ENCODE assay signal across 26 cellular contexts in the genomic region with DNA sequence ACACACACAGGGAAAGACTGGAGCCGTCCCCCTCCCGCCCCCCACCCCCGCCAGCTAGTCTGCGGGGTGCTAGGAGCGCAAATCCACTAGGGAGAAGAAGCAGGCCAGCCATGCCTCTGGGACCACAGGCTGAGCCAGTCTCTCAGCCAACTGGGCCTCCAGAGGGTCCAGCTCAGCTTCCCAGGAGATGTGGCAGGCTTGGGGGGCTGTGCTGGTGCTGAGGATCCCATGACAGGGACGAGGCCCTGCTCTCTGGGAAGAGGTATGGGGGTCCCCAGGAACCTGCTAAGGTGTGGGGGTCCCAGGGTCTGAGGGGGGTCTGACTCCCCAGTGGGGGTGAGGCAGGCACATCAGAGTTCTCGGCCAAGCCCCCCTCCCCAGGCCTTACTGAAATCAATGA.
A peak's percentile ranks its signal among the peaks of the same experiment; 100 is the strongest.
DNase-seq lines count a peak whose midpoint lies in the region; ATAC-seq and TF ChIP-seq lines count a peak whose summit lies in the region.
"Had no signal": no experiment of that assay in that cellular context is flagged by ENCODE, and none has a peak within 500 bp of the region (broad histone marks: within the 10 kb centered on the region; RNA-seq: fewer than 3 reads in every experiment).

No MANE protein-coding gene starts in this region.

- H3K27ac ChIP-seq in H9 (ENCODE audit: insufficient read length, low read depth, low read length) = no peak overlapping the region
- peak overlapping the region; percentile 44; the same call in 1 of the 2 replicates for H3K27ac ChIP-seq in SK-N-MC
- H3K27ac ChIP-seq in iPS-20b (ENCODE audit: low read length) = peak overlapping the region; percentile 39
- H3K27ac ChIP-seq in gastrocnemius medialis = peak overlapping the region; percentile 81 to 87 (median 85)
- no peak overlapping the region for H3K27ac ChIP-seq in CD8-positive, alpha-beta T cell (ENCODE audit: low read depth, low read length)
- H3K27ac ChIP-seq: pancreas, right lobe of liver, upper lobe of right lung had no signal

- H3K9ac ChIP-seq in H9 (ENCODE audit: extremely low read depth, insufficient read length, low read length) (no peak overlapping the region), SK-N-MC (ENCODE audit: insufficient read length) (no peak overlapping the region), iPS-20b (ENCODE audit: low read depth, low read length) (peak overlapping the region; percentile 67; the same call in 1 of the 2 replicates)

- H3K36me3 ChIP-seq in SK-N-MC (ENCODE audit: insufficient read depth, low read length) (peaks cover 12% of the 10 kb centered on the region; the same call in 1 of the 2 replicates), iPS-20b (ENCODE audit: insufficient read depth, low read depth, low read length) (peaks cover 25% of the 10 kb centered on the region), gastrocnemius medialis (peaks cover 0 to 15% of the 10 kb centered on the region in 2 donors)
- peaks cover 17% of the 10 kb centered on the region for H3K36me3 ChIP-seq in CD8-positive, alpha-beta T cell (ENCODE audit: insufficient read depth, low read length)

- intact Hi-C loops in gastrocnemius medialis (cut with DNase I; ENCODE audit: low total_unique reads) = loop anchor here (1.0 to 2.0 kb wide), 4 partner anchors 19 to 65 kb away; no protein-coding TSS in a partner anchor
- intact Hi-C loops in CD8-positive, alpha-beta T cell (cut with DNase I, micrococcal nuclease) = no loop called here

- no peak overlapping the region for H4K91ac ChIP-seq in H9 (ENCODE audit: insufficient read length, low read depth, low read length)

- no peak for TF ChIP-seq CTCF in H9 (conservative IDR thresholded peaks at IDR 0.05)
- no peak for TF ChIP-seq CTCF in gastrocnemius medialis (IDR thresholded peaks at IDR 0.05 in 4 of 5, conservative IDR thresholded peaks at IDR 0.05 in 1 of 5)
- no peak for TF ChIP-seq CTCF in CD8-positive, alpha-beta T cell (IDR thresholded peaks at IDR 0.05)

- H3K4me1 Mint-ChIP-seq in H9 = peaks cover 28 to 33% of the 10 kb centered on the region in 2 experiments
- peaks cover 5% of the 10 kb centered on the region for H3K4me1 Mint-ChIP-seq in CD8-positive, alpha-beta T cell (ENCODE audit: low read depth)

- no peak overlapping the region for H3K4me2 ChIP-seq in H9 (ENCODE audit: insufficient read depth, insufficient read length, low read length)

- DNase-seq in H9 = no peak
- DNase-seq in SK-N-MC (ENCODE audit: low read depth, low spot score) = no peak
- no peak for DNase-seq in gastrocnemius medialis
- DNase-seq in CD8-positive, alpha-beta T cell = no peak
- no peak for DNase-seq in AG08396 (ENCODE audit: low spot score)
- no peak for DNase-seq in NCI-H446 treated with DMSO at 0.1 percent for 48 hours (lab: John Stamatoyannopoulos, UW)
- DNase-seq: activated CD4-positive, alpha-beta T cell treated with anti-CD3 and anti-CD28 coated beads for 4 hours; activated CD8-positive, alpha-beta memory T cell treated with anti-CD3 and anti-CD28 coated beads for 24 hours; activated effector memory CD4-positive, alpha-beta T cell treated with anti-CD3 and anti-CD28 coated beads, Interleukin-2, amount 50 U/mL, for 16 hours; CD8-positive, alpha-beta memory T cell; effector CD4-positive, alpha-beta T cell; erythroblast; HFFc6; immature natural killer cell; left colon; midbrain; naive thymus-derived CD8-positive, alpha-beta T cell; NCI-H1694; pancreas; stimulated activated CD4-positive, alpha-beta T cell treated with anti-CD3 and anti-CD28 coated beads, Interleukin-4, amount 100 ng/mL, for 4 hours; stimulated activated naive B cell treated with anti-CD40 and anti-IgM and Interleukin-4, amounts not matched to agents 10 μg/mL and 1 μg/mL and 100 μg/mL, for 72 hours; upper lobe of right lung had no signal

- peak overlapping the region; percentile 27 to 57; a peak in 3 of 5 replicates for H3K4me3 Mint-ChIP-seq in H9
- H3K4me3 Mint-ChIP-seq in CD8-positive, alpha-beta T cell = no peak overlapping the region
- H3K4me3 Mint-ChIP-seq: CD8-positive, alpha-beta memory T cell; HFFc6; immature natural killer cell; naive thymus-derived CD8-positive, alpha-beta T cell; stimulated activated naive B cell treated with anti-CD40 and anti-IgM and Interleukin-4, amounts not matched to agents 10 μg/mL and 1 μg/mL and 100 μg/mL, for 72 hours; T-helper 2 cell treated with Interferon-gamma antibody and Interleukin-4, amounts not matched to agents 5 μg/mL and 100 μg/mL, for 36 hours had no signal

- POLR2A ChIA-PET in CD8-positive, alpha-beta T cell (lab: Charles Lee) = no interaction called here

- peaks cover 4% of the 10 kb centered on the region for H4K20me1 ChIP-seq in H9 (ENCODE audit: control insufficient read depth, insufficient read depth, insufficient read length)

- peaks cover 1% of the 10 kb centered on the region for H3K27me3 Mint-ChIP-seq in H9 (ENCODE audit: low read depth)
- no peaks in the 10 kb centered on the region for H3K27me3 Mint-ChIP-seq in CD8-positive, alpha-beta T cell (ENCODE audit: low read depth)
- H3K27me3 Mint-ChIP-seq: CD8-positive, alpha-beta memory T cell; naive thymus-derived CD8-positive, alpha-beta T cell; stimulated activated naive B cell treated with anti-CD40 and anti-IgM and Interleukin-4, amounts not matched to agents 10 μg/mL and 1 μg/mL and 100 μg/mL, for 72 hours had no signal

- no peak overlapping the region for H2AFZ ChIP-seq in H9 (ENCODE audit: low read length)

- H3K79me2 ChIP-seq in H9 (ENCODE audit: insufficient read depth, low read length) = no peaks in the 10 kb centered on the region

- H3K27me3 ChIP-seq in H9 (ENCODE audit: insufficient read depth, low read length) (no peaks in the 10 kb centered on the region), iPS-20b (ENCODE audit: insufficient read depth, low read length) (peaks cover 4% of the 10 kb centered on the region), gastrocnemius medialis (no peaks in the 10 kb centered on the region)
- no peaks in the 10 kb centered on the region for H3K27me3 ChIP-seq in CD8-positive, alpha-beta T cell (ENCODE audit: insufficient read depth, low read length)
- H3K27me3 ChIP-seq: pancreas, right lobe of liver, upper lobe of right lung had no signal

- no peak overlapping the region for H2BK5ac ChIP-seq in H9 (ENCODE audit: insufficient read length, low read length)

- H2BK120ac ChIP-seq in H9 (ENCODE audit: low read depth, low read length, poor library complexity, severe bottlenecking) = no peak overlapping the region

- H3K4me3 ChIP-seq in SK-N-MC = no peak overlapping the region
- H3K4me3 ChIP-seq in iPS-20b (ENCODE audit: low read length) = peak overlapping the region; percentile 39; the same call in 1 of the 2 replicates
- H3K4me3 ChIP-seq in gastrocnemius medialis = no peak overlapping the region
- no peak overlapping the region for H3K4me3 ChIP-seq in CD8-positive, alpha-beta T cell (ENCODE audit: low read depth, low read length)
- H3K4me3 ChIP-seq: pancreas, right lobe of liver, upper lobe of right lung had no signal

- H2AK5ac ChIP-seq in H9 (ENCODE audit: insufficient read length, low read length) = no peak overlapping the region

- H2BK12ac ChIP-seq in H9 (ENCODE audit: insufficient read length, low read depth, low read length) = no peak overlapping the region

- H3K27ac Mint-ChIP-seq in H9 = peak overlapping the region in 2 of 3 experiments; percentile 34 to 79; a peak in 3 of 7 replicates
- no peak overlapping the region for H3K27ac Mint-ChIP-seq in CD8-positive, alpha-beta T cell
- H3K27ac Mint-ChIP-seq: HFFc6; stimulated activated naive B cell treated with anti-CD40 and anti-IgM and Interleukin-4, amounts not matched to agents 10 μg/mL and 1 μg/mL and 100 μg/mL, for 72 hours; T-helper 2 cell treated with Interferon-gamma antibody and Interleukin-4, amounts not matched to agents 5 μg/mL and 100 μg/mL, for 36 hours had no signal

- H3K9me3 ChIP-seq in H9 (ENCODE audit: control insufficient read depth, low read depth, low read length) = no peaks in the 10 kb centered on the region
- H3K9me3 ChIP-seq in SK-N-MC (ENCODE audit: low read depth, low read length) = no peaks in the 10 kb centered on the region
- H3K9me3 ChIP-seq in iPS-20b (ENCODE audit: insufficient read depth, low read depth, low read length) = no peaks in the 10 kb centered on the region
- H3K9me3 ChIP-seq in gastrocnemius medialis = no peaks in the 10 kb centered on the region
- no peaks in the 10 kb centered on the region for H3K9me3 ChIP-seq in CD8-positive, alpha-beta T cell (ENCODE audit: low read length)
- H3K9me3 ChIP-seq: pancreas, right lobe of liver, upper lobe of right lung had no signal

- no peak overlapping the region for H4K8ac ChIP-seq in H9 (replicated peaks; ENCODE audit: insufficient read length, low read depth, low read length)

- 0 out of 2 replicates have a peak, but pooled peaks cover 7% of the 10 kb centered on the region for H3K4me1 ChIP-seq in H9 (ENCODE audit: insufficient read depth, low read length)
- H3K4me1 ChIP-seq in iPS-20b (ENCODE audit: insufficient read depth, low read length) = peaks cover 15% of the 10 kb centered on the region; the same call in 1 of the 2 replicates
- H3K4me1 ChIP-seq in gastrocnemius medialis = peaks cover 19 to 21% of the 10 kb centered on the region in 2 donors
- H3K4me1 ChIP-seq in CD8-positive, alpha-beta T cell (ENCODE audit: insufficient read depth, low read length) = no peaks in the 10 kb centered on the region
- H3K4me1 ChIP-seq: pancreas, right lobe of liver had no signal

- in situ Hi-C loops in gastrocnemius medialis (cut with MboI; ENCODE audit: low sequenced_read_pairs in 4 of 4) = no loop called here

- CTCF ChIA-PET in CD8-positive, alpha-beta T cell (lab: Charles Lee) = no interaction called here

- no peak overlapping the region for H3K18ac ChIP-seq in H9 (ENCODE audit: insufficient read length, low read depth, low read length)

- H2BK15ac ChIP-seq in H9 (ENCODE audit: low read depth, low read length) = no peak overlapping the region

- H3K23me2 ChIP-seq in H9 (ENCODE audit: insufficient read length, low read depth, low read length, poor library complexity, severe bottlenecking) = no peaks in the 10 kb centered on the region

- H3K4ac ChIP-seq in H9 (ENCODE audit: low read depth, low read length) = no peak overlapping the region

- WGBS in H9 (ENCODE audit: extremely low coverage, insufficient read length, low lambda C conversion rate) = no CpG with 5 or more reads among the region's 7 CpGs

- no peak for ATAC-seq in gastrocnemius medialis
- ATAC-seq in CD8-positive, alpha-beta T cell = no peak
- ATAC-seq: HepG2; naive thymus-derived CD8-positive, alpha-beta T cell had no signal

- no peak overlapping the region for H2BK20ac ChIP-seq in H9 (ENCODE audit: low read depth, low read length, poor library complexity, severe bottlenecking)

- no peak for TF ChIP-seq POLR2A in gastrocnemius medialis (IDR thresholded peaks at IDR 0.05)

- peaks cover 7 to 44% (median 29%) of the 10 kb centered on the region in 3 experiments; a peak in 6 of 7 replicates for H3K36me3 Mint-ChIP-seq in H9 (ENCODE audit: insufficient read depth in 1 of 3, low read depth in 3 of 3)
- peaks cover 52% of the 10 kb centered on the region for H3K36me3 Mint-ChIP-seq in CD8-positive, alpha-beta T cell

- no peak overlapping the region for H3K14ac ChIP-seq in H9 (ENCODE audit: insufficient read depth, low read length)

- H3K23ac ChIP-seq in H9 (ENCODE audit: insufficient read length, low read depth, low read length) = no peak overlapping the region

- H3K56ac ChIP-seq in H9 (ENCODE audit: insufficient read length, low read depth, low read length) = no peak overlapping the region

- H3K9me3 Mint-ChIP-seq in H9 = no peaks in the 10 kb centered on the region
- no peaks in the 10 kb centered on the region for H3K9me3 Mint-ChIP-seq in CD8-positive, alpha-beta T cell
- H3K9me3 Mint-ChIP-seq: CD8-positive, alpha-beta memory T cell; HFFc6; immature natural killer cell; naive thymus-derived CD8-positive, alpha-beta T cell; stimulated activated naive B cell treated with anti-CD40 and anti-IgM and Interleukin-4, amounts not matched to agents 10 μg/mL and 1 μg/mL and 100 μg/mL, for 72 hours had no signal

- H4K5ac ChIP-seq in H9 (ENCODE audit: insufficient read length, low read depth, low read length) = no peak overlapping the region

- no peaks in the 10 kb centered on the region for H3K79me1 ChIP-seq in H9 (ENCODE audit: insufficient read depth, low read depth, low read length, poor library complexity, severe bottlenecking)

- H3T11ph ChIP-seq in H9 (ENCODE audit: low read length) = no peak overlapping the region

Comparison
In these comparisons a context has a peak if more than half of its experiments do, and no peak if none do; other contexts are left out.
1. H3K27ac ChIP-seq: peak in SK-N-MC (single experiment), iPS-20b (single experiment) and gastrocnemius medialis (4 of 4); none in H9 (single experiment) and CD8-positive, alpha-beta T cell (single experiment).